ENCODE assay signal across 8 cellular contexts in genomic region chr15:29821416-29822099, GRCh38. TPM values are rescaled to one million over a fixed set of nuclear protein-coding genes. Genes with fewer than 3 reads are reported as not detected.
DNase-seq lines count a peak whose midpoint lies in the region; ATAC-seq, FAIRE-seq and TF ChIP-seq lines count a peak whose summit lies in the region.

No MANE protein-coding gene starts in this region.

- H3K9me3 ChIP-seq in Peyer's patch (peaks cover 0 to 12% (median 0%) of the 10 kb centered on the region in 4 donors), kidney (ENCODE audit: control insufficient read depth in 1 of 2, low read length in 2 of 2) (no peaks in the 10 kb centered on the region), spleen (peaks cover 0 to 29% (median 2%) of the 10 kb centered on the region in 8 donors)

- H3K27ac ChIP-seq in Peyer's patch = peak overlapping the region; percentile 57 to 97 (median 92)
- H3K27ac ChIP-seq in kidney (ENCODE audit: low read depth in 2 of 2, low read length in 2 of 2) = peak overlapping the region; percentile 95 to 96
- H3K27ac ChIP-seq in spleen = peak overlapping the region; percentile 69 to 94 (median 88)

- H3K36me3 ChIP-seq in Peyer's patch (no peaks in the 10 kb centered on the region), kidney (ENCODE audit: control insufficient read depth in 1 of 2, insufficient read depth in 2 of 2, low read length in 2 of 2) (no peaks in the 10 kb centered on the region), spleen (no peaks in the 10 kb centered on the region)

- WGBS in spleen, 5 donors = 0 to 3% (median 2%) methylated on average over 16 to 79 of the region's 79 CpGs

- intact Hi-C loops in kidney (cut with DNase I) = no loop called here
- intact Hi-C loops in spleen (cut with DNase I; ENCODE audit: low total_unique reads) = no loop called here

- in situ Hi-C loops in KBM-7 (cut with MboI; ENCODE audit: low pct_unique_long_range_greater_than_20kb, low sequenced_read_pairs) = no loop called here

- H3K4me3 ChIP-seq in Peyer's patch = peak overlapping the region; percentile 45 to 85 (median 56)
- peak overlapping the region; percentile 77 to 96 for H3K4me3 ChIP-seq in kidney (ENCODE audit: low read length in 2 of 2)
- peak overlapping the region; percentile 42 to 74 (median 50) for H3K4me3 ChIP-seq in spleen

- DNase-seq in ELR (ENCODE audit: low read depth) = peak; percentile 90
- DNase-seq in Peyer's patch = peak in 2 of 3 donors; percentile 82 to 87
- peak; percentile 34 for DNase-seq in cerebellar cortex (ENCODE audit: low spot score)
- peak; percentile 93 for DNase-seq in kidney
- no peak for DNase-seq in spleen
- no peak for DNase-seq in KBM-7

- ATAC-seq in HG02759 (IDR thresholded peaks at IDR 0.05; ENCODE audit: unreplicated experiment) (peak; percentile 78), HG03521 (IDR thresholded peaks at IDR 0.05; ENCODE audit: unreplicated experiment) (no peak)

- peak overlapping the region; percentile 68 to 75 for H3K9ac ChIP-seq in kidney (ENCODE audit: low read length in 2 of 2)

- peaks cover 0 to 7% (median 0%) of the 10 kb centered on the region in 4 donors for H3K4me1 ChIP-seq in Peyer's patch
- H3K4me1 ChIP-seq in kidney (ENCODE audit: control insufficient read depth in 1 of 2, insufficient read depth in 1 of 2, low read depth in 1 of 2, low read length in 2 of 2) = peaks cover 3 to 6% of the 10 kb centered on the region in 2 donors
- H3K4me1 ChIP-seq in spleen = peaks cover 3 to 38% (median 19%) of the 10 kb centered on the region in 6 donors

- TF ChIP-seq POLR2A in Peyer's patch (IDR thresholded peaks at IDR 0.05) = peak; percentile 60 to 79
- TF ChIP-seq POLR2A in spleen (IDR thresholded peaks at IDR 0.05) = peak in 1 of 3 donors; percentile 32

- no peak for FAIRE-seq in kidney (lab: Jason Lieb, UNC)

- H3K27me3 ChIP-seq in Peyer's patch = no peaks in the 10 kb centered on the region
- H3K27me3 ChIP-seq in spleen (replicated peaks in 1 of 7) = peaks cover 0 to 82% (median 34%) of the 10 kb centered on the region in 7 donors

- TF ChIP-seq CTCF in Peyer's patch (IDR thresholded peaks at IDR 0.05) (peak in 3 of 6 experiments; percentile 29 to 42 (median 36)), kidney (IDR thresholded peaks at IDR 0.05; ENCODE audit: borderline replicate concordance, extremely low read depth, insufficient read depth) (peak; percentile 17), spleen (IDR thresholded peaks at IDR 0.05 in 8 of 11, conservative IDR thresholded peaks at IDR 0.05 in 3 of 11) (peak in 1 of 11 experiments; percentile 23)

RNA-seq across cellular contexts. Expression of gene TJP1, which starts 0.7 kb away (rescaled TPM):
- total RNA-seq in Peyer's patch (100 to 1,000 TPM in 2 of 4 donors, 10 to 100 TPM in 2; 45.4 to 112 (median 88.3) TPM), kidney (121 TPM), spleen (10 to 100 TPM; 39.0 to 71.8 (median 55.7) TPM)
- polyA plus RNA-seq in kidney (ENCODE audit: insufficient read depth, low read depth, low replicate concordance) (17.7 TPM), spleen (1 to 10 TPM; 2.9 to 8.2 (median 3.7) TPM)

Comparison
In these comparisons a context has a peak if more than half of its experiments do, and no peak if none do; other contexts are left out.
1. DNase-seq: peak in ELR (single experiment), Peyer's patch (2 of 3), cerebellar cortex (single experiment) and kidney (single experiment); none in spleen (single experiment) and KBM-7 (single experiment).
2. Peak in every context shown above with its lines, with median percentiles within 50 percentile points of each other: H3K27ac ChIP-seq and H3K4me3 ChIP-seq.